9 cellular contexts compared by ENCODE assay signal in the genomic region with DNA sequence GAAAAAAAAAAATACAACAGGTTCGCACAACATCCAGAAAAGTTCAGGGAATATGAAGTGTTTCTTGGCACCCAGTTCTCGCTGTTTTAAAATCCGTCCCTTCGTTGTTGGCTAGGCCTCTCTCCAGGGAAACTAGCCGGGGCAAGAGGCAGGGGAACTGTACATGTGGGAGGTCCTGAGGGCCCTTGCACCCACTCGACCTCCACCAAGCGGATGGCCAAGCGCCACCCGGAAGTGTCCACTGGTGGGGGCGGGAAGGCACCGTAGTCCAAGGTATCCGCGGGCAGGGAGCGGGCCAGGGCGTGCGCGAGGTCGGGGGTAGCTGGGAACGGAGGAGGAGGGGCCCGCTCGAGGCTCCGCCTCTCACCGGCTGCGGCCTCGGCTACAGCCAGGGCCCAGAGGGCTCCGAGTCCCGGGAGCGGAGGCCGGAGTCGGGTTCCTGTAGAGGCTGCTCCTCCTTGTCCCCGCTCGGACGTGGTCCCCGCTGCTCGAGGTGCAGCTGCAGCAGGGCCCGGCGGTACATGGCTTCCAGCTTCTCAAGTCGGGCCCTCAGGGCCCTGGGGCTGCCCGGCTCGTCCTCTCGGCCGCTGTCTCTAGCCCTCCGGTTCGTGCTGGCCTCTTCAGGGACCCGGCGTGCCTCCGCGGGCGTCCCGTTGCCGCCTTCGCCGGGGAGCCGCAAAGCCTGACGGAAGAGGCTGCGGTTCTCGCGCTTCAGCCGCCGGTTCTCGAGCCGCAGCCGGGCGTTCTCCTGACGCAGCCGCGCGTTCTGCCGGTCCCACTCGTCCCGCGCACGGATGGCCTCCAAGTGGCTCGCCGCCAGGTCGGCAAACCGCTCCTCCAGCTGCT. TPM values are rescaled to one million over a fixed set of nuclear protein-coding genes. Genes with fewer than 3 reads are reported as not detected.
DNase-seq lines count a peak whose midpoint lies in the region; ATAC-seq lines count a peak whose summit lies in the region.
"Had no signal": no experiment of that assay in that cellular context is flagged by ENCODE, and none has a peak within 500 bp of the region (broad histone marks: within the 10 kb centered on the region; RNA-seq: fewer than 3 reads in every experiment).

No MANE protein-coding gene starts in this region.

- peaks cover 7% of the 10 kb centered on the region for H3K4me1 Mint-ChIP-seq in activated T-cell treated with anti-CD3 and anti-CD28 coated beads, Interleukin-2, amount 50 U/mL, for 24 hours (ENCODE audit: low read depth)

- peak; percentile 39 for DNase-seq in activated T-cell treated with anti-CD3 and anti-CD28 coated beads, Interleukin-2, amount 50 U/mL, for 24 hours
- DNase-seq in activated T-cell treated with anti-CD3 and anti-CD28 coated beads for 4 hours (no peak), HK-2 (ENCODE audit: unreplicated experiment) (peak; percentile 89), SJCRH30 (peak; percentile 88 to 90), ecto neural progenitor cell (ENCODE audit: low spot score) (peak; percentile 77), left kidney (ENCODE audit: low read depth, low spot score) (peak; percentile 92)
- peak; percentile 12 for DNase-seq in stimulated activated naive CD8-positive, alpha-beta T cell treated with anti-CD3 and anti-CD28 coated beads, Interleukin-15, Interleukin-2, amounts not matched to agents 100 U/mL and 50 U/mL, for 24 hours
- DNase-seq in activated CD4-positive, CD25-positive, alpha-beta regulatory T cell (lab: John Stamatoyannopoulos, UW): no peak

- H3K27ac ChIP-seq in SJCRH30: peak overlapping the region; percentile 98

- H3K9me3 ChIP-seq in SJCRH30 (replicated peaks): no peaks in the 10 kb centered on the region

- H3K4me1 ChIP-seq in SJCRH30: peaks cover 8% of the 10 kb centered on the region; the same call in 1 of the 2 replicates

- H3K4me3 Mint-ChIP-seq in activated T-cell treated with anti-CD3 and anti-CD28 coated beads, Interleukin-2, amount 50 U/mL, for 24 hours: peak overlapping the region; percentile 42

- no peak overlapping the region for H3K27ac Mint-ChIP-seq in activated T-cell treated with anti-CD3 and anti-CD28 coated beads, Interleukin-2, amount 50 U/mL, for 24 hours

- peaks cover 12% of the 10 kb centered on the region for H3K9me3 Mint-ChIP-seq in activated T-cell treated with anti-CD3 and anti-CD28 coated beads, Interleukin-2, amount 50 U/mL, for 24 hours

- no peaks in the 10 kb centered on the region for H3K36me3 ChIP-seq in SJCRH30

- H3K36me3 Mint-ChIP-seq in activated T-cell treated with anti-CD3 and anti-CD28 coated beads, Interleukin-2, amount 50 U/mL, for 24 hours (ENCODE audit: low read depth): no peaks in the 10 kb centered on the region

- H3K27me3 ChIP-seq in SJCRH30: no peaks in the 10 kb centered on the region

- peaks cover 26% of the 10 kb centered on the region for H3K27me3 Mint-ChIP-seq in activated T-cell treated with anti-CD3 and anti-CD28 coated beads, Interleukin-2, amount 50 U/mL, for 24 hours

- ATAC-seq in stimulated activated naive CD8-positive, alpha-beta T cell treated with anti-CD3 and anti-CD28 coated beads, Interleukin-15, Interleukin-2, amounts not matched to agents 100 U/mL and 50 U/mL, for 24 hours: peak; percentile 55

- H3K4me3 ChIP-seq in SJCRH30: peak overlapping the region; percentile 94

RNA-seq across cellular contexts. Expression of a gene that starts 0.7 kb away (rescaled TPM):
- 14.3 and 16.4 TPM in 2 replicates for total RNA-seq in SJCRH30 (2014; rRNA removed; shearing (Covaris generic))
- total RNA-seq: Daoy had no signal

Comparison
In these comparisons a context has a peak if more than half of its experiments do, and no peak if none do; other contexts are left out.
1. DNase-seq: peak in activated T-cell treated with anti-CD3 and anti-CD28 coated beads, Interleukin-2, amount 50 U/mL, for 24 hours (single experiment), HK-2 (single experiment), SJCRH30 (2 of 2), ecto neural progenitor cell (single experiment), left kidney (single experiment) and stimulated activated naive CD8-positive, alpha-beta T cell treated with anti-CD3 and anti-CD28 coated beads, Interleukin-15, Interleukin-2, amounts not matched to agents 100 U/mL and 50 U/mL, for 24 hours (single experiment); none in activated T-cell treated with anti-CD3 and anti-CD28 coated beads for 4 hours (single experiment) and activated CD4-positive, CD25-positive, alpha-beta regulatory T cell (0 of 4).